ENCODE assay signal across 13 cellular contexts in the genomic region with DNA sequence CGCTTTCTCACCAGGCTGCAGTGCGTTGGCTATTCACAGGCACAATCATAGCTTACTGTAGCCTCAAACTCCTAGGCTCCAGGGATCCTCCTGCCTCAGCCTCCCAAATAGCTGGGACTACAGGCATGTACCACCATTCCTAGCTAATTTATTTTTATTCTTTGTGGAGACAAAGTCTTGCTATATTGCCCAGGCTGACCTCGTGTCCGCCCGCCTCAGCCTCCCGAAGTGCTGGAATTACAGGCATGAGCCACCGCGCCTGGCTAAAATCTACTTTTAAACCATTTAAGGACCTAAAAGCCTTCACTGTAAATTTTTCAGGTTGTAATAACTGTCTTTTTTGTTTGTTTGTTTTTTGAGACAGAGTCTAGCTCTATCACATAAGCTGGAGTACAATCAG. TPM values are rescaled to one million over a fixed set of nuclear protein-coding genes. Genes with fewer than 3 reads are reported as not detected.
DNase-seq lines count a peak whose midpoint lies in the region; ATAC-seq and TF ChIP-seq lines count a peak whose summit lies in the region.
"Had no signal": no experiment of that assay in that cellular context is flagged by ENCODE, and none has a peak within 500 bp of the region (broad histone marks: within the 10 kb centered on the region; RNA-seq: fewer than 3 reads in every experiment).

No MANE protein-coding gene starts in this region.

- H3K27ac ChIP-seq in gastroesophageal sphincter, result peak overlapping the region; percentile 77 to 97 (median 90)
- peak overlapping the region in 5 of 8 donors; percentile 1 to 98 (median 49) for H3K27ac ChIP-seq in spleen

- WGBS in gastroesophageal sphincter (ENCODE audit: low coverage in 1 of 2), 2 donors, result 85 to 93% methylated on average over 8 of the region's 8 CpGs
- 84 to 99% (median 89%) methylated on average over 8 of the region's 8 CpGs for WGBS in spleen, 5 donors

- DNase-seq in natural killer cell (no peak), spleen (peak; percentile 39), BE2C (no peak), HFFc6 (no peak)
- no peak for DNase-seq in natural killer cell treated with Interleukin-12 subunit alpha and Interleukin-12 subunit beta and Interleukin-15 and Interleukin-18, amount 100 ng/mL, for 72 hours (ENCODE audit: low spot score)
- DNase-seq in NK-92 treated with Interleukin-12 subunit alpha and Interleukin-12 subunit beta, amount 100 ng/mL, for 24 hours (lab: John Stamatoyannopoulos, UW), result no peak
- DNase-seq: activated CD4-positive, alpha-beta T cell treated with anti-CD3 and anti-CD28 coated beads, Interleukin-2, amount 50 U/mL, for 4 hours; AML-193; foreskin melanocyte; NCI-H2171 treated with DMSO at 0.1 percent for 48 hours; stimulated activated naive CD4-positive, alpha-beta T cell had no signal

- H3K27me3 ChIP-seq in gastroesophageal sphincter (no peaks in the 10 kb centered on the region), spleen (replicated peaks in 1 of 7) (no peaks in the 10 kb centered on the region), BE2C (no peaks in the 10 kb centered on the region)
- H3K27me3 ChIP-seq: pancreas had no signal

- peaks cover 49 to 53% of the 10 kb centered on the region in 2 donors for H3K4me1 Mint-ChIP-seq in natural killer cell
- H3K4me1 Mint-ChIP-seq in natural killer cell treated with Interleukin-12 subunit alpha and Interleukin-12 subunit beta and Interleukin-15 and Interleukin-18, amount 100 ng/mL, for 72 hours (ENCODE audit: low read depth in 2 of 2), result peaks cover 37 to 45% of the 10 kb centered on the region in 2 donors
- H3K4me1 Mint-ChIP-seq in HFFc6 (ENCODE audit: low read depth), result peaks cover 9% of the 10 kb centered on the region

- peaks cover 7% of the 10 kb centered on the region for H3K36me3 Mint-ChIP-seq in natural killer cell
- peaks cover 11% of the 10 kb centered on the region for H3K36me3 Mint-ChIP-seq in natural killer cell treated with Interleukin-12 subunit alpha and Interleukin-12 subunit beta and Interleukin-15 and Interleukin-18, amount 100 ng/mL, for 72 hours
- H3K36me3 Mint-ChIP-seq in HFFc6 (ENCODE audit: low read depth), result no peaks in the 10 kb centered on the region; the same call in 1 of the 2 replicates

- TF ChIP-seq EP300 in gastroesophageal sphincter (IDR thresholded peaks at IDR 0.05), result no peak

- H3K27me3 Mint-ChIP-seq in natural killer cell (ENCODE audit: low read depth in 2 of 2) (no peaks in the 10 kb centered on the region), HFFc6 (ENCODE audit: insufficient read depth) (no peaks in the 10 kb centered on the region)
- H3K27me3 Mint-ChIP-seq in natural killer cell treated with Interleukin-12 subunit alpha and Interleukin-12 subunit beta and Interleukin-15 and Interleukin-18, amount 100 ng/mL, for 72 hours, result no peaks in the 10 kb centered on the region

- peaks cover 2 to 84% of the 10 kb centered on the region in 2 donors for H3K36me3 ChIP-seq in gastroesophageal sphincter
- peaks cover 0 to 100% (median 51%) of the 10 kb centered on the region in 6 donors for H3K36me3 ChIP-seq in spleen
- peaks cover 10% of the 10 kb centered on the region for H3K36me3 ChIP-seq in BE2C
- H3K36me3 ChIP-seq: pancreas had no signal

- no peak for TF ChIP-seq POLR2A in gastroesophageal sphincter (IDR thresholded peaks at IDR 0.05)
- no peak for TF ChIP-seq POLR2A in spleen (IDR thresholded peaks at IDR 0.05)

- ATAC-seq in natural killer cell, result no peak
- no peak for ATAC-seq in natural killer cell treated with Interleukin-12 subunit alpha and Interleukin-12 subunit beta and Interleukin-15 and Interleukin-18, amount 100 ng/mL, for 72 hours
- no peak for ATAC-seq in gastroesophageal sphincter

- TF ChIP-seq CTCF in natural killer cell (IDR thresholded peaks at IDR 0.05), result no peak
- no peak for TF ChIP-seq CTCF in gastroesophageal sphincter (IDR thresholded peaks at IDR 0.05)
- TF ChIP-seq CTCF in spleen (IDR thresholded peaks at IDR 0.05 in 8 of 11, conservative IDR thresholded peaks at IDR 0.05 in 3 of 11), result no peak
- no peak for TF ChIP-seq CTCF in BE2C (IDR thresholded peaks at IDR 0.05; ENCODE audit: low read depth, low read length)
- no peak for TF ChIP-seq CTCF in HFFc6 (IDR thresholded peaks at IDR 0.05)

- H3K27ac Mint-ChIP-seq in natural killer cell (peak overlapping the region; percentile 66 to 88), HFFc6 (no peak overlapping the region)
- no peak overlapping the region for H3K27ac Mint-ChIP-seq in natural killer cell treated with Interleukin-12 subunit alpha and Interleukin-12 subunit beta and Interleukin-15 and Interleukin-18, amount 100 ng/mL, for 72 hours

- no peaks in the 10 kb centered on the region for H3K9me3 ChIP-seq in gastroesophageal sphincter
- H3K9me3 ChIP-seq in spleen, result no peaks in the 10 kb centered on the region
- H3K9me3 ChIP-seq in BE2C, result no peaks in the 10 kb centered on the region
- H3K9me3 ChIP-seq: pancreas had no signal

- H3K4me1 ChIP-seq in gastroesophageal sphincter (peaks cover 2 to 98% (median 34%) of the 10 kb centered on the region in 3 donors), spleen (peaks cover 13 to 96% (median 58%) of the 10 kb centered on the region in 6 donors), BE2C (peaks cover 3% of the 10 kb centered on the region)

- H3K4me3 ChIP-seq in gastroesophageal sphincter (peak overlapping the region in 1 of 2 donors; percentile 16), spleen (no peak overlapping the region), BE2C (ENCODE audit: low read depth, low read length) (no peak overlapping the region)
- H3K4me3 ChIP-seq: pancreas had no signal

- no peaks in the 10 kb centered on the region for H3K9me3 Mint-ChIP-seq in natural killer cell
- H3K9me3 Mint-ChIP-seq in natural killer cell treated with Interleukin-12 subunit alpha and Interleukin-12 subunit beta and Interleukin-15 and Interleukin-18, amount 100 ng/mL, for 72 hours, result no peaks in the 10 kb centered on the region
- no peaks in the 10 kb centered on the region for H3K9me3 Mint-ChIP-seq in HFFc6

- H3K4me3 Mint-ChIP-seq in natural killer cell (no peak overlapping the region), HFFc6 (no peak overlapping the region)
- no peak overlapping the region for H3K4me3 Mint-ChIP-seq in natural killer cell treated with Interleukin-12 subunit alpha and Interleukin-12 subunit beta and Interleukin-15 and Interleukin-18, amount 100 ng/mL, for 72 hours

- intact Hi-C loops in natural killer cell (cut with micrococcal nuclease), result loop anchor here (10.0 kb wide), 1 partner anchor 372 kb away; no protein-coding TSS in a partner anchor
- intact Hi-C loops in spleen (cut with DNase I; ENCODE audit: low total_unique reads), result no loop called here

RNA-seq across cellular contexts. Expression of a gene that starts 15.2 kb away (rescaled TPM):
- 100 to 1,000 TPM; 237 to 279 (median 270) TPM for total RNA-seq in natural killer cell
- total RNA-seq in natural killer cell treated with Interleukin-12 subunit alpha and Interleukin-12 subunit beta and Interleukin-15 and Interleukin-18, amount 100 ng/mL, for 72 hours, result 10 to 100 TPM; 74.9 to 86.0 TPM
- 100 to 1,000 TPM; 348 to 854 (median 449) TPM for total RNA-seq in gastroesophageal sphincter
- total RNA-seq in spleen, result 100 to 1,000 TPM; 173 to 238 (median 219) TPM
- 10 to 100 TPM; 52.3 to 88.7 (median 57.2) TPM for polyA plus RNA-seq in spleen
- polyA plus RNA-seq in BE2C (2012; ENCODE audit: insufficient read depth, insufficient read length, low read depth), result 10.7 TPM
- total RNA-seq in HFFc6 (2021; fragmentation: NEBNext Ultra II Directional; extraction: Animal tissue kit (Norgen Biotek cat#: 25700)), result 10 to 100 TPM; 19.4 to 31.3 (median 23.8) TPM

Comparison
In these comparisons a context has a peak if more than half of its experiments do, and no peak if none do; other contexts are left out.
1. H3K27ac Mint-ChIP-seq: peak in natural killer cell (2 of 2); none in natural killer cell treated with Interleukin-12 subunit alpha and Interleukin-12 subunit beta and Interleukin-15 and Interleukin-18, amount 100 ng/mL, for 72 hours (0 of 2) and HFFc6 (single experiment).